1 cellular context compared by ENCODE assay signal in genomic region chr15:43939070-43939469, GRCh38.
TF ChIP-seq lines count a peak whose summit lies in the region.

No MANE protein-coding gene starts in this region.

TF ChIP-seq in K562, 482 proteins besides CTCF, POLR2A, EP300 and RAD21 (continued from another document):
- TF ChIP-seq ZNF639 (CRISPR knock-in tag; conservative IDR thresholded peaks at IDR 0.05 in 1 of 2, IDR thresholded peaks at IDR 0.05 in 1 of 2) (no peak), ARID1B (IDR thresholded peaks at IDR 0.05) (no peak), MCM5 (IDR thresholded peaks at IDR 0.05; ENCODE audit: low read depth) (no peak), ARID2 (IDR thresholded peaks at IDR 0.05) (no peak), ZNF318 (IDR thresholded peaks at IDR 0.05; ENCODE audit: borderline replicate concordance in 1 of 2, low read depth in 1 of 2) (no peak), TSHZ1 (CRISPR knock-in tag; IDR thresholded peaks at IDR 0.05) (no peak), RB1 (IDR thresholded peaks at IDR 0.05; ENCODE audit: low read depth) (no peak), CGGBP1 (CRISPR knock-in tag; IDR thresholded peaks at IDR 0.05) (no peak), ZBTB26 (CRISPR knock-in tag; IDR thresholded peaks at IDR 0.05) (no peak), RHOXF2B (CRISPR knock-in tag; conservative IDR thresholded peaks at IDR 0.05) (no peak), POLR2B (IDR thresholded peaks at IDR 0.05; ENCODE audit: low read depth, partially characterized antibody) (no peak), ZKSCAN1 (IDR thresholded peaks at IDR 0.05; ENCODE audit: low read depth, low read length) (no peak), KAT2B (IDR thresholded peaks at IDR 0.05; ENCODE audit: low read depth, low read length) (no peak)
